In the genomic region with DNA sequence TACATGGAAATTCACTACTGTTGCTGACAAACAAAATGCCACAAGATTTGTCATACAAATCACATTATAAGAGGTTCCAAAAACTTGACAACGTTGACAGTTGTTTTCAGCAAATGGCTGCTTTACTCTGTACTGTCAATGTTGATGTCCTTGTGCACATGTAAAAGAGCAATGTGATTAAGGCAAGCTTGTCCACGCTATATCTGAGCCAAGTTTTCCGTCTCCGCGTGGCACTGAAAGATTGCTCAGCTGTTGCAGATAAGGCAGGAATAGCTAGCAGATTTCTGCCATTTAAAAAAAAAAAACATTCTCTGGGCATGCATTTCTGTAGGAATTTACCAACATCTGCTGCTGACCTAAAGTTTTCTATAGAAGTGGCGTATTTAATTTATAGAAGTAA, we compare ENCODE assay signal across 21 cellular contexts. TPM values are rescaled to one million over a fixed set of nuclear protein-coding genes. Genes with fewer than 3 reads are reported as not detected.
"Had no signal": no experiment of that assay in that cellular context is flagged by ENCODE, and none has a peak within 500 bp of the region (broad histone marks: within the 10 kb centered on the region; RNA-seq: fewer than 3 reads in every experiment).

No MANE protein-coding gene starts in this region.

- H3K27me3 ChIP-seq: transverse colon had no signal

- ATAC-seq: activated CD4-positive, alpha-beta T cell treated with anti-CD3 and anti-CD28 coated beads for 36 hours; esophagus mucosa; lower lobe of right lung; mucosa of descending colon; naive thymus-derived CD4-positive, alpha-beta T cell; stimulated activated memory B cell treated with anti-CD40 and anti-IgM and Interleukin-4, amounts not matched to agents 10 μg/mL and 1 μg/mL and 100 μg/mL, for 72 hours had no signal

- H3K9me3 Mint-ChIP-seq: activated B cell treated with CpG ODN at 0.5 μM for 24 hours; activated naive CD4-positive, alpha-beta T cell treated with anti-CD3 and anti-CD28 coated beads for 36 hours; activated naive CD8-positive, alpha-beta T cell treated with anti-CD3 and anti-CD28 coated beads, Interleukin-2, amount 10 ng/mL, durations not matched to agents 7 days and 5 days; stimulated activated memory B cell treated with anti-CD40 and anti-IgM and Interleukin-4, amounts not matched to agents 10 μg/mL and 1 μg/mL and 100 μg/mL, for 72 hours; T-helper 1 cell treated with Interleukin-12 subunit alpha and Interleukin-12 subunit beta and Interleukin-4 antibody, amounts not matched to agents 30 μg/mL and 1 μg/mL, for 36 hours had no signal

- H3K4me1 ChIP-seq: lower lobe of right lung had no signal

- H3K27ac ChIP-seq: lower lobe of right lung, skin epidermis, transverse colon had no signal

- H3K36me3 ChIP-seq: lower lobe of right lung, transverse colon had no signal

- H3K4me1 Mint-ChIP-seq: activated B cell treated with CpG ODN at 0.5 μM for 24 hours; activated CD4-positive, alpha-beta T cell treated with anti-CD3 and anti-CD28 coated beads for 36 hours; activated naive CD8-positive, alpha-beta T cell treated with anti-CD3 and anti-CD28 coated beads, Interleukin-2, amount 10 ng/mL, durations not matched to agents 7 days and 5 days; naive thymus-derived CD4-positive, alpha-beta T cell; stimulated activated memory B cell treated with anti-CD40 and anti-IgM and Interleukin-4, amounts not matched to agents 10 μg/mL and 1 μg/mL and 100 μg/mL, for 72 hours had no signal

- H3K4me3 Mint-ChIP-seq: activated B cell treated with CpG ODN at 0.5 μM for 24 hours; activated CD4-positive, alpha-beta T cell treated with anti-CD3 and anti-CD28 coated beads for 36 hours; activated naive CD4-positive, alpha-beta T cell treated with anti-CD3 and anti-CD28 coated beads for 36 hours; activated naive CD8-positive, alpha-beta T cell treated with anti-CD3 and anti-CD28 coated beads, Interleukin-2, amount 10 ng/mL, durations not matched to agents 7 days and 5 days; naive thymus-derived CD4-positive, alpha-beta T cell; stimulated activated memory B cell treated with anti-CD40 and anti-IgM and Interleukin-4, amounts not matched to agents 10 μg/mL and 1 μg/mL and 100 μg/mL, for 72 hours; T-helper 1 cell treated with Interleukin-12 subunit alpha and Interleukin-12 subunit beta and Interleukin-4 antibody, amounts not matched to agents 30 μg/mL and 1 μg/mL, for 36 hours had no signal

- DNase-seq: activated B cell treated with CpG ODN at 0.5 μM for 24 hours; activated CD4-positive, alpha-beta T cell treated with anti-CD3 and anti-CD28 coated beads for 36 hours; activated CD4-positive, alpha-beta T cell treated with anti-CD3 and anti-CD28 coated beads, Interleukin-2, amount 50 U/mL, for 48 hours; activated CD8-positive, alpha-beta memory T cell treated with anti-CD3 and anti-CD28 coated beads, Interleukin-2, amount 50 U/mL, for 48 hours; activated naive CD4-positive, alpha-beta T cell treated with anti-CD3 and anti-CD28 coated beads for 36 hours; activated naive CD8-positive, alpha-beta T cell treated with anti-CD3 and anti-CD28 coated beads, Interleukin-2, amount 10 ng/mL, durations not matched to agents 7 days and 5 days; activated T-cell treated with anti-CD3 and anti-CD28 coated beads, Interleukin-2, amount 50 U/mL, for 48 hours; amygdala; caudate nucleus; effector memory CD4-positive, alpha-beta T cell; lower lobe of right lung; mesendoderm; mucosa of descending colon; naive thymus-derived CD4-positive, alpha-beta T cell; T1000; transverse colon had no signal

- H3K27ac Mint-ChIP-seq: activated B cell treated with CpG ODN at 0.5 μM for 24 hours; activated CD4-positive, alpha-beta T cell treated with anti-CD3 and anti-CD28 coated beads for 36 hours; activated naive CD4-positive, alpha-beta T cell treated with anti-CD3 and anti-CD28 coated beads for 36 hours; activated naive CD8-positive, alpha-beta T cell treated with anti-CD3 and anti-CD28 coated beads, Interleukin-2, amount 10 ng/mL, durations not matched to agents 7 days and 5 days; naive thymus-derived CD4-positive, alpha-beta T cell; progenitor cell of endocrine pancreas; stimulated activated memory B cell treated with anti-CD40 and anti-IgM and Interleukin-4, amounts not matched to agents 10 μg/mL and 1 μg/mL and 100 μg/mL, for 72 hours; T-helper 1 cell treated with Interleukin-12 subunit alpha and Interleukin-12 subunit beta and Interleukin-4 antibody, amounts not matched to agents 30 μg/mL and 1 μg/mL, for 36 hours had no signal

- H3K36me3 Mint-ChIP-seq: activated naive CD8-positive, alpha-beta T cell treated with anti-CD3 and anti-CD28 coated beads, Interleukin-2, amount 10 ng/mL, durations not matched to agents 7 days and 5 days; naive thymus-derived CD4-positive, alpha-beta T cell had no signal

- H3K9me3 ChIP-seq: lower lobe of right lung, mucosa of descending colon, transverse colon had no signal

- H3K27me3 Mint-ChIP-seq: activated B cell treated with CpG ODN at 0.5 μM for 24 hours; progenitor cell of endocrine pancreas; stimulated activated memory B cell treated with anti-CD40 and anti-IgM and Interleukin-4, amounts not matched to agents 10 μg/mL and 1 μg/mL and 100 μg/mL, for 72 hours had no signal

- H3K4me3 ChIP-seq: lower lobe of right lung, mucosa of descending colon, skin epidermis, transverse colon had no signal

RNA-seq across cellular contexts. Expression of a gene that starts 46.4 kb away (rescaled TPM):
- total RNA-seq: activated naive CD4-positive, alpha-beta T cell treated with anti-CD3 and anti-CD28 coated beads for 36 hours had no signal
